8 cellular contexts compared by ENCODE assay signal in genomic region chr7:51366930-51367613, GRCh38. TPM values are rescaled to one million over a fixed set of nuclear protein-coding genes. Genes with fewer than 3 reads are reported as not detected.
DNase-seq lines count a peak whose midpoint lies in the region; ATAC-seq and TF ChIP-seq lines count a peak whose summit lies in the region.

No MANE protein-coding gene starts in this region.

- peak; percentile 43 to 58 for ATAC-seq in activated T-cell treated with anti-CD3 and anti-CD28 coated beads, Interleukin-2, amount 50 U/mL, for 72 hours (replicated peaks in 1 of 2)
- peak; percentile 62 for ATAC-seq in activated CD8-positive, alpha-beta T cell treated with anti-CD3 and anti-CD28 coated beads for 36 hours
- peak; percentile 88 to 90 for ATAC-seq in left cardiac atrium

- peak; percentile 42 for TF ChIP-seq CTCF in activated CD8-positive, alpha-beta T cell treated with anti-CD3 and anti-CD28 coated beads for 36 hours (IDR thresholded peaks at IDR 0.05)
- TF ChIP-seq CTCF in lower leg skin (IDR thresholded peaks at IDR 0.05): peak in 1 of 3 donors; percentile 41

- H3K9me3 Mint-ChIP-seq in activated T-cell treated with anti-CD3 and anti-CD28 coated beads, Interleukin-2, amount 50 U/mL, for 72 hours: peaks cover 6 to 7% of the 10 kb centered on the region in 2 donors
- no peaks in the 10 kb centered on the region for H3K9me3 Mint-ChIP-seq in activated CD8-positive, alpha-beta T cell treated with anti-CD3 and anti-CD28 coated beads for 36 hours

- H3K27ac Mint-ChIP-seq in activated T-cell treated with anti-CD3 and anti-CD28 coated beads, Interleukin-2, amount 50 U/mL, for 72 hours: no peak overlapping the region
- H3K27ac Mint-ChIP-seq in activated CD8-positive, alpha-beta T cell treated with anti-CD3 and anti-CD28 coated beads for 36 hours: no peak overlapping the region

- TF ChIP-seq POLR2A in lower leg skin (IDR thresholded peaks at IDR 0.05): no peak

- no peaks in the 10 kb centered on the region for H3K4me1 Mint-ChIP-seq in activated T-cell treated with anti-CD3 and anti-CD28 coated beads, Interleukin-2, amount 50 U/mL, for 72 hours (ENCODE audit: low read depth)
- no peaks in the 10 kb centered on the region for H3K4me1 Mint-ChIP-seq in activated CD8-positive, alpha-beta T cell treated with anti-CD3 and anti-CD28 coated beads for 36 hours (ENCODE audit: low read depth)

- 30 to 31% methylated on average over 5 to 6 of the region's 6 CpGs for WGBS in lower leg skin, 2 donors

- intact Hi-C loops in activated CD8-positive, alpha-beta T cell treated with anti-CD3 and anti-CD28 coated beads for 36 hours (cut with micrococcal nuclease): no loop called here
- intact Hi-C loops in left cardiac atrium (cut with DNase I) (loop anchor here (2.0 to 10.0 kb wide), 5 partner anchors 112 to 1275 kb away; partner anchors contain the start of gene ZPBP (in 1 of the 2)), lower leg skin (cut with DNase I; ENCODE audit: low total_unique reads) (loop anchor here (5.0 kb wide), 1 partner anchor 205 kb away; no protein-coding TSS in a partner anchor)

- H3K27me3 Mint-ChIP-seq in activated T-cell treated with anti-CD3 and anti-CD28 coated beads, Interleukin-2, amount 50 U/mL, for 72 hours (ENCODE audit: low read depth): no peaks in the 10 kb centered on the region
- H3K27me3 Mint-ChIP-seq in activated CD8-positive, alpha-beta T cell treated with anti-CD3 and anti-CD28 coated beads for 36 hours: no peaks in the 10 kb centered on the region

- no peaks in the 10 kb centered on the region for H3K36me3 Mint-ChIP-seq in activated T-cell treated with anti-CD3 and anti-CD28 coated beads, Interleukin-2, amount 50 U/mL, for 72 hours (ENCODE audit: insufficient read depth in 2 of 2)
- H3K36me3 Mint-ChIP-seq in activated CD8-positive, alpha-beta T cell treated with anti-CD3 and anti-CD28 coated beads for 36 hours (ENCODE audit: low read depth): no peaks in the 10 kb centered on the region

- no peak overlapping the region for H3K4me3 Mint-ChIP-seq in activated T-cell treated with anti-CD3 and anti-CD28 coated beads, Interleukin-2, amount 50 U/mL, for 72 hours
- H3K4me3 Mint-ChIP-seq in activated CD8-positive, alpha-beta T cell treated with anti-CD3 and anti-CD28 coated beads for 36 hours: no peak overlapping the region

- DNase-seq in activated T-cell treated with anti-CD3 and anti-CD28 coated beads, Interleukin-2, amount 50 U/mL, for 72 hours: peak; percentile 3 to 6
- DNase-seq in activated T-cell treated with anti-CD3 and anti-CD28 coated beads for 4 hours (no peak), HEK293T (ENCODE audit: extremely low spot score) (peak; percentile 80), NCI-H2029 (lab: John Stamatoyannopoulos, UW) (peak; percentile 75), left cardiac atrium (no peak), renal cortical epithelial cell (ENCODE audit: low read depth) (peak; percentile 53), lower leg skin (ENCODE audit: low spot score in 2 of 2) (no peak)
- peak; percentile 9 for DNase-seq in activated CD8-positive, alpha-beta T cell treated with anti-CD3 and anti-CD28 coated beads for 36 hours

- POLR2A ChIA-PET in HEK293T (lab: Yijun Ruan, JAX): no interaction called here
- POLR2A ChIA-PET in activated CD8-positive, alpha-beta T cell treated with anti-CD3 and anti-CD28 coated beads for 36 hours (lab: Charles Lee): no interaction called here

- no peak overlapping the region for H3K4me3 ChIP-seq in lower leg skin (ENCODE audit: low read depth, poor library complexity, severe bottlenecking)

- CTCF ChIA-PET in HEK293T (lab: Yijun Ruan, JAX): interaction anchor here (0.6 to 4.9 kb wide), 18 partner anchors 9 to 676 kb away, joined by 3 to 62 read pairs (median 4); no protein-coding TSS in a partner anchor
- CTCF ChIA-PET in activated CD8-positive, alpha-beta T cell treated with anti-CD3 and anti-CD28 coated beads for 36 hours (lab: Charles Lee): interaction anchor here (0.6 to 5.9 kb wide), 5 partner anchors 140 to 212 kb away, joined by 3 to 81 read pairs (median 3); no protein-coding TSS in a partner anchor

TF ChIP-seq in HEK293T, 16 proteins besides CTCF, POLR2A, EP300 and RAD21:
- TF ChIP-seq HDGF (IDR thresholded peaks at IDR 0.05; ENCODE audit: borderline replicate concordance) (no peak), FOXK2 (IDR thresholded peaks at IDR 0.05) (no peak), NFRKB (IDR thresholded peaks at IDR 0.05) (no peak), LEF1 (IDR thresholded peaks at IDR 0.05; ENCODE audit: borderline replicate concordance) (no peak)
- TF ChIP-seq, protein P1, sequence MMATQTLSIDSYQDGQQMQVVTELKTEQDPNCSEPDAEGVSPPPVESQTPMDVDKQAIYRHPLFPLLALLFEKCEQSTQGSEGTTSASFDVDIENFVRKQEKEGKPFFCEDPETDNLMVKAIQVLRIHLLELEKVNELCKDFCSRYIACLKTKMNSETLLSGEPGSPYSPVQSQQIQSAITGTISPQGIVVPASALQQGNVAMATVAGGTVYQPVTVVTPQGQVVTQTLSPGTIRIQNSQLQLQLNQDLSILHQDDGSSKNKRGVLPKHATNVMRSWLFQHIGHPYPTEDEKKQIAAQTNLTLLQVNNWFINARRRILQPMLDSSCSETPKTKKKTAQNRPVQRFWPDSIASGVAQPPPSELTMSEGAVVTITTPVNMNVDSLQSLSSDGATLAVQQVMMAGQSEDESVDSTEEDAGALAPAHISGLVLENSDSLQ (IDR thresholded peaks at IDR 0.05): no peak

RNA-seq across cellular contexts. Expression of gene COBL, which starts 50.5 kb away (rescaled TPM):
- not detected for total RNA-seq in activated T-cell treated with anti-CD3 and anti-CD28 coated beads, Interleukin-2, amount 50 U/mL, for 72 hours
- not detected for total RNA-seq in activated CD8-positive, alpha-beta T cell treated with anti-CD3 and anti-CD28 coated beads for 36 hours
- 10 to 100 TPM; 28.1 to 36.0 TPM for total RNA-seq in left cardiac atrium
- 1.4 and 4.2 TPM in 2 replicates for total RNA-seq in renal cortical epithelial cell
- 10 to 100 TPM; 40.2 to 94.1 (median 66.5) TPM for total RNA-seq in lower leg skin

Comparison
In these comparisons a context has a peak if more than half of its experiments do, and no peak if none do; other contexts are left out.
1. DNase-seq: peak in activated T-cell treated with anti-CD3 and anti-CD28 coated beads, Interleukin-2, amount 50 U/mL, for 72 hours (2 of 2), HEK293T (single experiment), NCI-H2029 (single experiment), activated CD8-positive, alpha-beta T cell treated with anti-CD3 and anti-CD28 coated beads for 36 hours (single experiment) and renal cortical epithelial cell (single experiment); none in activated T-cell treated with anti-CD3 and anti-CD28 coated beads for 4 hours (single experiment), left cardiac atrium (single experiment) and lower leg skin (0 of 2).
2. Peak in every context shown above with its lines, with median percentiles within 50 percentile points of each other: ATAC-seq.